10 cellular contexts compared by ENCODE assay signal in the genomic region with DNA sequence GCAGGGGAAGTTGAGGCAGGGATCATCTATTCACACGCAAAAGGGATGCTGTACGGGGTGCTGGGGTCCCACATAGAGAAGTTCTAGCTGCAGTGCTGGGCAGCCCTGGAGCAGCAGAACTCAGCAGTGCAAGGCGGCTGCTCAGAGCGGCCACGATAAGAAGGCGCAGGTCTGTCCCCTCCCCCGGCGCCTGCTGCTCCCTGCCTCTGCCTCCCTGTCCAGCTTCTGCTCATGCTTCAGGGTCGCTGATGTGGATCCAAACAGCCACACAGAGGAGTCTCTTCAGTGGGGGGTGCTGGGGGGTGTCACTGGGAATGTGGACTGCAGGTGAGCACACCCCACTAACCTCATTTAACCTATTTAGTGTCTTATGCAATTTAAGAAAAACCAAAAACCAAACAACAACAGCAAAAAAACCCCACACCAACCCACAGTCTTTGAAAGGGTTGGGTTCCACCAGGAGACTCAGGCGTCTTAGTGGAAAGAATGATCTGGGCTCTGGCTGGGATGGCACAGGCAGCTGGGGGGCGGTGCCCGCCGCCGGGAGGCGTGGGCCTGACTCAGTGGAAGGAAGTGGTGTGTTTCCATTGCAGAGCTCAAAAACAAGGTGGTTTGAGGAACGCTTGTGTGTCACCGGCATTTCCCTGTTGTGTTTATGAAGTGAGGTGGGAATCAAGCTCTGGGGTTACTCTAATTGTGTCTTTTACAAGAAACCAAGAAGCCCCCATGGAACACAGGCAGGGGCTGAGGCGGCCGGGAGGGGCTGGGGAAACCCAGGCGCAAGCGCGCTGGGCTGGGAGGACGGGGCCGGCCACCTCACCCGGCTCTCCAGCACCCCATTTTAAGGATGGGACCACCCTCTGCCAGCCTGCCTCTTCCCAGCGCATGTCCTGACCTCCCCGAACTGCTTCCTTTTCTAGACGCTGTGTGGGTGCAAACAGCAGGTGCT. TPM values are rescaled to one million over a fixed set of nuclear protein-coding genes. Genes with fewer than 3 reads are reported as not detected.
DNase-seq lines count a peak whose midpoint lies in the region; ATAC-seq lines count a peak whose summit lies in the region.
"Had no signal": no experiment of that assay in that cellular context is flagged by ENCODE, and none has a peak within 500 bp of the region (broad histone marks: within the 10 kb centered on the region; RNA-seq: fewer than 3 reads in every experiment).

No MANE protein-coding gene starts in this region.

- H3K9me3 Mint-ChIP-seq in activated CD8-positive, alpha-beta memory T cell treated with anti-CD3 and anti-CD28 coated beads, Interleukin-2, amount 10 ng/mL, durations not matched to agents 7 days and 5 days (ENCODE audit: low read depth), result no peaks in the 10 kb centered on the region
- H3K9me3 Mint-ChIP-seq in immature natural killer cell, result no peaks in the 10 kb centered on the region

- peak overlapping the region; percentile 55 for H3K4me3 Mint-ChIP-seq in activated CD8-positive, alpha-beta memory T cell treated with anti-CD3 and anti-CD28 coated beads, Interleukin-2, amount 10 ng/mL, durations not matched to agents 7 days and 5 days
- H3K4me3 Mint-ChIP-seq in immature natural killer cell, result peak overlapping the region in 3 of 5 donors; percentile 12 to 57 (median 46)
- H3K4me3 Mint-ChIP-seq: endodermal cell had no signal

- H3K4me1 Mint-ChIP-seq in activated CD8-positive, alpha-beta memory T cell treated with anti-CD3 and anti-CD28 coated beads, Interleukin-2, amount 10 ng/mL, durations not matched to agents 7 days and 5 days, result peaks cover 43% of the 10 kb centered on the region
- H3K4me1 Mint-ChIP-seq in immature natural killer cell, result peaks cover 23 to 25% of the 10 kb centered on the region in 2 donors
- H3K4me1 Mint-ChIP-seq: endodermal cell had no signal

- peak overlapping the region; percentile 79 for H3K27ac Mint-ChIP-seq in activated CD8-positive, alpha-beta memory T cell treated with anti-CD3 and anti-CD28 coated beads, Interleukin-2, amount 10 ng/mL, durations not matched to agents 7 days and 5 days
- peak overlapping the region in 1 of 6 donors; percentile 23 for H3K27ac Mint-ChIP-seq in immature natural killer cell
- H3K27ac Mint-ChIP-seq: endodermal cell had no signal

- peak; percentile 37 for DNase-seq in M059J (ENCODE audit: low read depth)
- DNase-seq in activated CD8-positive, alpha-beta memory T cell treated with anti-CD3 and anti-CD28 coated beads, Interleukin-2, amount 10 ng/mL, durations not matched to agents 7 days and 5 days, result peak; percentile 91
- DNase-seq in immature natural killer cell, result peak in 2 of 3 donors; percentile 23 to 29
- DNase-seq in stimulated activated CD8-positive, alpha-beta memory T cell treated with anti-CD3 and anti-CD28 coated beads, Interleukin-2, amount 100 ng/mL, for 48 hours (ENCODE audit: low read depth in 2 of 2), result peak; percentile 83 to 90
- DNase-seq in DMS79 (lab: John Stamatoyannopoulos, UW), result no peak
- DNase-seq: endodermal cell, IMR-90 had no signal

- ATAC-seq in activated CD8-positive, alpha-beta memory T cell treated with anti-CD3 and anti-CD28 coated beads, Interleukin-2, amount 10 ng/mL, durations not matched to agents 7 days and 5 days, result peak; percentile 86
- ATAC-seq in GM21526 (IDR thresholded peaks at IDR 0.05; ENCODE audit: low FRiP score, unreplicated experiment), result no peak
- ATAC-seq in HG03457 (IDR thresholded peaks at IDR 0.05; ENCODE audit: unreplicated experiment), result no peak
- ATAC-seq in GM18858 (IDR thresholded peaks at IDR 0.05; ENCODE audit: unreplicated experiment), result no peak

- peaks cover 4% of the 10 kb centered on the region for H3K27me3 Mint-ChIP-seq in activated CD8-positive, alpha-beta memory T cell treated with anti-CD3 and anti-CD28 coated beads, Interleukin-2, amount 10 ng/mL, durations not matched to agents 7 days and 5 days
- H3K27me3 Mint-ChIP-seq in immature natural killer cell (ENCODE audit: low read depth in 3 of 3), result peaks cover 2 to 8% (median 4%) of the 10 kb centered on the region in 3 donors

- CTCF ChIA-PET in activated CD8-positive, alpha-beta memory T cell treated with anti-CD3 and anti-CD28 coated beads, Interleukin-2, amount 10 ng/mL, durations not matched to agents 7 days and 5 days (lab: Charles Lee), result interaction anchor here (0.8 to 1.5 kb wide), 14 partner anchors 11 to 257 kb away, joined by 3 to 5 read pairs (median 4); no protein-coding TSS in a partner anchor

- no peaks in the 10 kb centered on the region for H3K36me3 Mint-ChIP-seq in activated CD8-positive, alpha-beta memory T cell treated with anti-CD3 and anti-CD28 coated beads, Interleukin-2, amount 10 ng/mL, durations not matched to agents 7 days and 5 days
- H3K36me3 Mint-ChIP-seq in immature natural killer cell, result no peaks in the 10 kb centered on the region

RNA-seq across cellular contexts. Expression of a gene that starts 55.1 kb away (rescaled TPM):
- total RNA-seq in M059J (2014; rRNA removed; shearing (Covaris generic)), result 0.02 TPM in 1 of 2 replicates, not detected in the other
- 100 to 1,000 TPM; 184 to 254 TPM for total RNA-seq in activated CD8-positive, alpha-beta memory T cell treated with anti-CD3 and anti-CD28 coated beads, Interleukin-2, amount 10 ng/mL, durations not matched to agents 7 days and 5 days
- under 1 TPM; 0.41 to 0.98 (median 0.51) TPM for polyA plus RNA-seq in immature natural killer cell
- total RNA-seq: endodermal cell, IMR-90 had no signal
- polyA plus RNA-seq: IMR-90 had no signal

Comparison
In these comparisons a context has a peak if more than half of its experiments do, and no peak if none do; other contexts are left out.
1. RNA of a gene that starts 55.1 kb away (total RNA-seq): 184 to 254 TPM in activated CD8-positive, alpha-beta memory T cell treated with anti-CD3 and anti-CD28 coated beads, Interleukin-2, amount 10 ng/mL, durations not matched to agents 7 days and 5 days; 0.02 TPM in M059J; every median in the first group is over 100 times any median in the second.